ENCODE assay signal across 13 cellular contexts in the genomic region with DNA sequence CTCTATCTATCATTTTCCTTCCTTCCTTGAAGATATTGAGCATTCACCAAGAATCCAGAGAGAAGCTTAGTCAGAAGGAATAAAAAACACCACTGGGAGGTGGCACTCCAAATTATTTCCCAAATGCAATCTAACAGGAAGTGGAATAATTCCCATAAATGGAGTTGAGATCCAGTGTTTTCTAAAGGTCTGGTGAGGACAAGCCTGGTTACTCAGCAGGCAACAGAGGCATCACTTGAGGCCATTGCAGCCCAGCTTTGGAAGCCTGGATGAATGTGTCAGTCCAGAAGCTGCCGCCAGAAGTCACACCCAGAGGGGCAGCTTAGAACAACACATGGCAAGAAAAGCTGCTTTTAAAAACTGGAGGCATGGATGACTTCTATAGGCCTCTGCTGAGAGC.
DNase-seq lines count a peak whose midpoint lies in the region; ATAC-seq and TF ChIP-seq lines count a peak whose summit lies in the region.
"Had no signal": no experiment of that assay in that cellular context is flagged by ENCODE, and none has a peak within 500 bp of the region (broad histone marks: within the 10 kb centered on the region; RNA-seq: fewer than 3 reads in every experiment).

No MANE protein-coding gene starts in this region.

- TF ChIP-seq CTCF in IMR-90 (conservative IDR thresholded peaks at IDR 0.05; ENCODE audit: low read depth, low read length), result no peak
- TF ChIP-seq CTCF in kidney epithelial cell (IDR thresholded peaks at IDR 0.05; ENCODE audit: insufficient read depth, low read length, poor library complexity, severe bottlenecking), result no peak

- H3K4ac ChIP-seq in IMR-90 (ENCODE audit: low read depth, low read length), result peak overlapping the region; percentile 41; the same call in 1 of the 2 replicates

- peak overlapping the region; percentile 41 for H3K14ac ChIP-seq in IMR-90 (replicated peaks; ENCODE audit: low read depth, low read length)

- no peak overlapping the region for H3K27ac ChIP-seq in IMR-90 (ENCODE audit: insufficient read depth, low read length)
- H3K27ac ChIP-seq: SJSA1 had no signal

- DNase-seq in A172 (ENCODE audit: low spot score), result peak; percentile 32
- peak; percentile 62 for DNase-seq in IMR-90
- peak; percentile 58 for DNase-seq in dermis blood vessel endothelial cell
- DNase-seq in kidney epithelial cell (ENCODE audit: low read depth), result peak; percentile 7
- no peak for DNase-seq in NCI-H446 (lab: John Stamatoyannopoulos, UW)
- no peak for DNase-seq in Kasumi-1 (lab: John Stamatoyannopoulos, UW)
- no peak for DNase-seq in head of caudate nucleus
- DNase-seq: activated naive CD4-positive, alpha-beta T cell treated with anti-CD3 and anti-CD28 coated beads, Interleukin-2, amount 50 U/mL, for 16 hours; GDM1; NCI-H446 treated with DMSO at 0.1 percent for 48 hours had no signal

- no peak overlapping the region for H3K56ac ChIP-seq in IMR-90 (ENCODE audit: extremely low read depth, insufficient read depth, low read length)

- H2AK5ac ChIP-seq in IMR-90 (ENCODE audit: low read depth, low read length), result peak overlapping the region; percentile 25; the same call in 1 of the 2 replicates

- no peak for TF ChIP-seq POLR2A in IMR-90 (IDR thresholded peaks at IDR 0.05; ENCODE audit: low read depth, low read length)

- H3K4me2 ChIP-seq in IMR-90 (ENCODE audit: low read depth, low read length), result no peak overlapping the region

- H3K36me3 ChIP-seq in IMR-90 (ENCODE audit: control insufficient read depth, insufficient read depth, low read length) (no peaks in the 10 kb centered on the region), kidney epithelial cell (ENCODE audit: control insufficient read depth, insufficient read depth, low read length) (no peaks in the 10 kb centered on the region)
- H3K36me3 ChIP-seq: SJSA1, vagina had no signal

- H2BK20ac ChIP-seq in IMR-90 (ENCODE audit: low read depth, low read length), result peak overlapping the region; percentile 27; the same call in 1 of the 2 replicates

- no peaks in the 10 kb centered on the region for H3K79me1 ChIP-seq in IMR-90 (ENCODE audit: low read depth in 1 of 2, low read length in 2 of 2)

- CTCF ChIA-PET in IMR-90 (lab: Yijun Ruan, JAX), result no interaction called here

- H4K8ac ChIP-seq in IMR-90 (ENCODE audit: low read depth in 2 of 2, low read length in 2 of 2), result 0 out of 4 replicates have a peak overlapping the region, but pooled peaks of 1 of the 2 experiments have one; percentile 70

- peak overlapping the region; percentile 5 for H4K91ac ChIP-seq in IMR-90 (ENCODE audit: insufficient read depth, low read depth, low read length)

- H3K9me1 ChIP-seq in IMR-90 (ENCODE audit: insufficient read depth, low read length), result peaks cover 7% of the 10 kb centered on the region

- no peaks in the 10 kb centered on the region for H3K9me3 ChIP-seq in IMR-90 (ENCODE audit: control insufficient read depth, insufficient read depth, low read length)
- H3K9me3 ChIP-seq: SJSA1, vagina had no signal

- peak overlapping the region; percentile 15; the same call in 1 of the 3 replicates for H2BK15ac ChIP-seq in IMR-90 (ENCODE audit: low read depth, low read length)

- TF ChIP-seq RAD21 in IMR-90 (IDR thresholded peaks at IDR 0.05; ENCODE audit: low read length), result no peak

- no CpG with 5 or more reads among the region's 1 CpG for WGBS in IMR-90 (ENCODE audit: extremely low coverage in 2 of 2, insufficient read length in 1 of 2), 2 experiments

- H3K27me3 ChIP-seq in IMR-90 (ENCODE audit: control insufficient read depth, insufficient read depth, low read length) (no peaks in the 10 kb centered on the region), kidney epithelial cell (ENCODE audit: control insufficient read depth, insufficient read depth, low read length) (no peaks in the 10 kb centered on the region)
- H3K27me3 ChIP-seq: SJSA1, vagina had no signal

- no peak overlapping the region; the same call in 1 of the 2 replicates for H3K9ac ChIP-seq in IMR-90 (ENCODE audit: low read depth, low read length)

- peaks cover 16% of the 10 kb centered on the region for H3K4me1 ChIP-seq in IMR-90 (ENCODE audit: control insufficient read depth, insufficient read depth, low read length)

- no TSS peak for BruUV-seq in IMR-90 (replicated peaks; lab: Mats Ljungman, UMichigan)

- POLR2A ChIA-PET in IMR-90 (lab: Charles Lee; ENCODE audit: unreplicated experiment), result interaction anchor here (0.6 kb wide), 1 partner anchor 288 kb away, joined by 3 read pairs; no protein-coding TSS in a partner anchor

- H2AFZ ChIP-seq in IMR-90 (replicated peaks; ENCODE audit: low read length, poor library complexity), result no peak overlapping the region

- ATAC-seq in IMR-90 (ENCODE audit: low read depth) (peak; percentile 54), GM18868 (IDR thresholded peaks at IDR 0.05; ENCODE audit: unreplicated experiment) (no peak)

- in situ Hi-C loops in IMR-90 (cut with MboI; ENCODE audit: low sequenced_read_pairs), result no loop called here

- H4K20me1 ChIP-seq in IMR-90 (ENCODE audit: insufficient read depth, low read length), result no peaks in the 10 kb centered on the region

- peak overlapping the region; percentile 48; the same call in 1 of the 2 replicates for H3K18ac ChIP-seq in IMR-90 (ENCODE audit: low read depth, low read length)

- H3K23ac ChIP-seq in IMR-90 (ENCODE audit: low read depth, low read length), result no peak overlapping the region; the same call in 1 of the 2 replicates

- no peak overlapping the region for H3K4me3 ChIP-seq in IMR-90 (ENCODE audit: insufficient read depth, low read depth, low read length)
- no peak overlapping the region for H3K4me3 ChIP-seq in kidney epithelial cell (ENCODE audit: low read depth, low read length)
- H3K4me3 ChIP-seq: SJSA1, vagina had no signal

- dilution Hi-C loops in IMR-90 (cut with HindIII; ENCODE audit: low sequenced_read_pairs, unreplicated experiment), result no loop called here

- peak overlapping the region; percentile 48; the same call in 1 of the 2 replicates for H2BK120ac ChIP-seq in IMR-90 (ENCODE audit: low read depth, low read length)

- no peak overlapping the region; the same call in 1 of the 2 replicates for H4K5ac ChIP-seq in IMR-90 (ENCODE audit: low read depth, low read length)

- intact Hi-C loops in IMR-90 (cut with micrococcal nuclease), result no loop called here
- intact Hi-C loops in head of caudate nucleus (cut with DNase I), result no loop called here

- H2BK5ac ChIP-seq in IMR-90 (ENCODE audit: low read depth, low read length, poor library complexity, severe bottlenecking), result peak overlapping the region; percentile 71

- no peak overlapping the region for H2AK9ac ChIP-seq in IMR-90 (replicated peaks; ENCODE audit: low read depth, low read length, poor library complexity)

TF ChIP-seq in IMR-90, 13 proteins besides CTCF, POLR2A, EP300 and RAD21:
- no peak for TF ChIP-seq NFE2L2 (IDR thresholded peaks at IDR 0.05; ENCODE audit: low read depth, low read length)
- no peak for TF ChIP-seq RCOR1 (IDR thresholded peaks at IDR 0.05; ENCODE audit: insufficient replicate concordance, low read length)
- TF ChIP-seq CHD1 (IDR thresholded peaks at IDR 0.05; ENCODE audit: low read depth, low read length), result no peak
- no peak for TF ChIP-seq SMC3 (IDR thresholded peaks at IDR 0.05; ENCODE audit: low read depth, low read length)
- no peak for TF ChIP-seq USF2 (IDR thresholded peaks at IDR 0.05; ENCODE audit: low read depth, low read length)
- no peak for TF ChIP-seq FOS (IDR thresholded peaks at IDR 0.05; ENCODE audit: low read depth, low read length)
- TF ChIP-seq RFX5 (IDR thresholded peaks at IDR 0.05; ENCODE audit: low read depth, low read length), result no peak
- TF ChIP-seq MXI1 (IDR thresholded peaks at IDR 0.05; ENCODE audit: borderline replicate concordance, low read depth, low read length), result no peak
- no peak for TF ChIP-seq MAFK (IDR thresholded peaks at IDR 0.05; ENCODE audit: low read depth, low read length)
- TF ChIP-seq BHLHE40 (IDR thresholded peaks at IDR 0.05; ENCODE audit: low read depth, low read length), result no peak
- no peak for TF ChIP-seq CEBPB (IDR thresholded peaks at IDR 0.05; ENCODE audit: low read depth, low read length)
- no peak for TF ChIP-seq MAZ (IDR thresholded peaks at IDR 0.05; ENCODE audit: borderline replicate concordance, low read depth, low read length)
- TF ChIP-seq, protein P1, sequence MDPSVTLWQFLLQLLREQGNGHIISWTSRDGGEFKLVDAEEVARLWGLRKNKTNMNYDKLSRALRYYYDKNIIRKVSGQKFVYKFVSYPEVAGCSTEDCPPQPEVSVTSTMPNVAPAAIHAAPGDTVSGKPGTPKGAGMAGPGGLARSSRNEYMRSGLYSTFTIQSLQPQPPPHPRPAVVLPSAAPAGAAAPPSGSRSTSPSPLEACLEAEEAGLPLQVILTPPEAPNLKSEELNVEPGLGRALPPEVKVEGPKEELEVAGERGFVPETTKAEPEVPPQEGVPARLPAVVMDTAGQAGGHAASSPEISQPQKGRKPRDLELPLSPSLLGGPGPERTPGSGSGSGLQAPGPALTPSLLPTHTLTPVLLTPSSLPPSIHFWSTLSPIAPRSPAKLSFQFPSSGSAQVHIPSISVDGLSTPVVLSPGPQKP (IDR thresholded peaks at IDR 0.05; ENCODE audit: borderline replicate concordance, low read depth, low read length), result no peak

Comparison
In these comparisons a context has a peak if more than half of its experiments do, and no peak if none do; other contexts are left out.
1. DNase-seq: peak in A172 (single experiment), IMR-90 (single experiment), dermis blood vessel endothelial cell (single experiment) and kidney epithelial cell (single experiment); none in NCI-H446 (0 of 2), Kasumi-1 (0 of 2) and head of caudate nucleus (0 of 42).